In the genomic region with DNA sequence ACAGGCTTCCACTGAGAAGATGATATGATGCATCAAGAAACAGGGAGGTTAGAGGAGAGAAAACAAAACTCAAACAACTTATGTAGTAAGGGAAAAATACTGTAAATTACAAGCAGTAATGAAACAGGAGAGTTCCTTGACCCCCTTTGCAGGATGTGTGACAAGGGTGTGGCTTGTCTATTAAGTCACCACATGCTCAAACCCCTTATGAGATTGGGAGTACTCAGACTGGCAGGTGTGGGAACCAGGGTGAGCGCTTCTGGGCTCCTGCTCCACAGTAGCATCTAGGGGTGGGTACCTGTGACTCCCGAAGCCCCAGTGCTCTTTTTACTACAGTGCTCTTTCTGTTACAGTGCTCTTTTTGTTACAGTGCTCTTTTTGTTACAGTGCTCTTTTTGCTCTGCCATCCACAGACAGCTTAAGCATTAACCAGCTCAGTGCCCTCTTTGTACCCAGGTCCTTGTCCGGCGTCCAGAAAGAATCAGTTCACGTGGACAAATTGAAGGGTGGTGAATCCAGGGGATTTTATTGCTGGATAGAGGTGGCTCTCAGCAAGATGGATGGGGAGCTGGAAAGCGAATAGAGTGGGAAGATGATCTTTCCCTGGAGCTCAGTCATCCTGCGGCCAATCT, we compare ENCODE assay signal across 34 cellular contexts. TPM values are rescaled to one million over a fixed set of nuclear protein-coding genes. Genes with fewer than 3 reads are reported as not detected.
"Had no signal": no experiment of that assay in that cellular context is flagged by ENCODE, and none has a peak within 500 bp of the region (broad histone marks: within the 10 kb centered on the region; RNA-seq: fewer than 3 reads in every experiment).

No MANE protein-coding gene starts in this region.

- DNase-seq: activated CD4-positive, alpha-beta memory T cell treated with anti-CD3 and anti-CD28 coated beads, Interleukin-2, amount 10 ng/mL, durations not matched to agents 7 days and 5 days; activated CD4-positive, alpha-beta T cell treated with anti-CD3 and anti-CD28 coated beads for 1 hour; activated CD4-positive, alpha-beta T cell treated with anti-CD3 and anti-CD28 coated beads for 48 hours; activated CD4-positive, CD25-positive, alpha-beta regulatory T cell; activated CD8-positive, alpha-beta memory T cell treated with anti-CD3 and anti-CD28 coated beads for 24 hours; activated CD8-positive, alpha-beta memory T cell treated with anti-CD3 and anti-CD28 coated beads, Interleukin-2, amount 10 ng/mL, durations not matched to agents 7 days and 5 days; activated CD8-positive, alpha-beta memory T cell treated with anti-CD3 and anti-CD28 coated beads, Interleukin-2, amount 50 U/mL, for 48 hours; activated effector memory CD4-positive, alpha-beta T cell treated with anti-CD3 and anti-CD28 coated beads, Interleukin-2, amount 50 U/mL, for 16 hours; activated naive CD4-positive, alpha-beta T cell; activated naive CD4-positive, alpha-beta T cell treated with anti-CD3 and anti-CD28 coated beads, Interleukin-2, amount 50 U/mL, for 16 hours; activated naive CD8-positive, alpha-beta T cell treated with anti-CD3 and anti-CD28 coated beads for 36 hours; activated T-cell treated with anti-CD3 and anti-CD28 coated beads, Interleukin-2, amount 50 U/mL, for 72 hours; amniotic stem cell; aorta; brain microvascular endothelial cell; NCI-H1092 treated with DMSO at 0.1 percent for 48 hours; NCI-H1417; NCI-H146; NCI-H187; NCI-H2029 treated with DMSO at 0.1 percent for 48 hours; NCI-H2107; NCI-H226; NCI-H446 treated with DMSO at 0.1 percent for 48 hours; NCI-H524 treated with DMSO at 0.1 percent for 48 hours; OCI-M1; Right ventricle myocardium superior; SW 1271; T-helper 1 cell; T1000; WERI-Rb-1 had no signal

- H3K36me3 ChIP-seq: brain microvascular endothelial cell, WERI-Rb-1 had no signal

- ATAC-seq: activated CD8-positive, alpha-beta memory T cell treated with anti-CD3 and anti-CD28 coated beads, Interleukin-2, amount 10 ng/mL, durations not matched to agents 7 days and 5 days; activated T-cell treated with anti-CD3 and anti-CD28 coated beads, Interleukin-2, amount 50 U/mL, for 72 hours; activated T-helper 17 cell treated with anti-CD3 and anti-CD28 coated beads, Interleukin-2, amount 50 U/mL, for 72 hours had no signal

- H3K27ac ChIP-seq: brain microvascular endothelial cell, WERI-Rb-1 had no signal

- H3K27me3 ChIP-seq: brain microvascular endothelial cell had no signal

RNA-seq across cellular contexts. Expression of gene OLIG3, which starts 28.7 kb away (rescaled TPM):
- total RNA-seq: aorta; chondrocyte; M059J; Right ventricle myocardium superior; T-helper 2 cell treated with Interferon-gamma antibody and Interleukin-4, amounts not matched to agents 100 ng/mL and 5 ng/mL, for 36 hours had no signal
- polyA plus RNA-seq: aorta had no signal
